Comparison of ENCODE assay signal across 26 cellular contexts in the genomic region with DNA sequence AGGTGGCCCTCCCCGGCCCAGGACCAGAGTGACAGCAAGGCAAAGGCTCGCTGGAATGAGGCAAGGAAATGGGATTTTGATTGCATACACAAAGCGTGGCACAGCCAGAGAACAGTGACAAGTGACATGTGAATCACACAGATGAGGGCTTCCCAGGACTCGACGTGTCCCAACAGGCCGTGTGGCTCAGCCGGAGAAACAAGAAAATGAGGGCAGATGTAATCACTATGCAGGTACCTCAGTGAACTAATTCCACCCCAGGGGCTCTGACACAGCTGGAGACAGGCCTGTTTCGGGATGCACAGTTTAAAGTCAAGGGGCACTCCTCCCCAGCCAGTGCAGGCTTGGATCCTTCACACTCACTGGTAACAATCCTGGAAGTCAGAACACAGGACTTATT.
A peak's percentile ranks its signal among the peaks of the same experiment; 100 is the strongest.
DNase-seq lines count a peak whose midpoint lies in the region; ATAC-seq, FAIRE-seq and TF ChIP-seq lines count a peak whose summit lies in the region.
"Had no signal": no experiment of that assay in that cellular context is flagged by ENCODE, and none has a peak within 500 bp of the region (broad histone marks: within the 10 kb centered on the region; RNA-seq: fewer than 3 reads in every experiment).

No MANE protein-coding gene starts in this region.

- no peak overlapping the region for H3K4me3 Mint-ChIP-seq in natural killer cell
- H3K4me3 Mint-ChIP-seq in activated CD4-positive, alpha-beta memory T cell treated with anti-CD3 and anti-CD28 coated beads, Interleukin-2, amount 10 ng/mL, durations not matched to agents 7 days and 5 days, result no peak overlapping the region
- H3K4me3 Mint-ChIP-seq: activated naive CD4-positive, alpha-beta T cell treated with anti-CD3 and anti-CD28 coated beads, Interleukin-2, amount 10 ng/mL, durations not matched to agents 7 days and 5 days; activated T-helper 17 cell treated with anti-CD3 and anti-CD28 coated beads, Interleukin-2, amount 50 U/mL, for 72 hours; CD8-positive, alpha-beta memory T cell; IgD-negative memory B cell; naive B cell; stimulated activated memory B cell treated with anti-CD40 and anti-IgM and Interleukin-4, amounts not matched to agents 10 μg/mL and 1 μg/mL and 100 μg/mL, for 72 hours had no signal

- no peaks in the 10 kb centered on the region for H3K9me1 ChIP-seq in keratinocyte (ENCODE audit: control insufficient read depth, extremely low read depth, insufficient read depth, low read length)

- TF ChIP-seq POLR2A in GM12891 (IDR thresholded peaks at IDR 0.05; ENCODE audit: low read depth, low read length), result no peak

- H3K36me3 ChIP-seq in mammary epithelial cell (ENCODE audit: insufficient read depth, low read length) (no peaks in the 10 kb centered on the region), keratinocyte (ENCODE audit: control insufficient read depth in 2 of 2, extremely low read depth in 1 of 2, insufficient read depth in 2 of 2, low read length in 2 of 2) (no peaks in the 10 kb centered on the region)
- H3K36me3 ChIP-seq: adrenal gland, HAP-1, SJSA1 had no signal

- H3K27ac ChIP-seq in mammary epithelial cell (ENCODE audit: insufficient read depth, low read depth, low read length) (no peak overlapping the region), keratinocyte (ENCODE audit: control insufficient read depth, insufficient read depth, low read length) (no peak overlapping the region), skin epidermis (peak overlapping the region in 13 of 21 experiments; percentile 1 to 78 (median 47))
- H3K27ac ChIP-seq: adrenal gland, SJSA1, VCaP had no signal

- DNase-seq in GM12891 (ENCODE audit: insufficient read length, low spot score) (no peak), mammary epithelial cell (peak; percentile 4), keratinocyte (ENCODE audit: low read depth, low spot score) (peak; percentile 5), natural killer cell (no peak), head of caudate nucleus (no peak)
- DNase-seq in activated CD4-positive, alpha-beta memory T cell treated with anti-CD3 and anti-CD28 coated beads, Interleukin-2, amount 10 ng/mL, durations not matched to agents 7 days and 5 days, result no peak
- DNase-seq: activated CD4-positive, alpha-beta T cell treated with anti-CD3 and anti-CD28 coated beads for 4 hours; activated naive CD4-positive, alpha-beta T cell treated with anti-CD3 and anti-CD28 coated beads, Interleukin-2, amount 10 ng/mL, durations not matched to agents 7 days and 5 days; adrenal gland; CD8-positive, alpha-beta memory T cell; DMS 273 treated with DMSO at 0.1 percent for 48 hours; left ventricle myocardium superior; midbrain; naive B cell; NCI-H1694; NCI-H774; nucleus accumbens; T1000 had no signal

- H2AFZ ChIP-seq in mammary epithelial cell (ENCODE audit: low read depth, low read length) (no peak overlapping the region), keratinocyte (ENCODE audit: control insufficient read depth, low read length) (no peak overlapping the region)

- H3K4me3 ChIP-seq in mammary epithelial cell (replicated peaks in 1 of 3; ENCODE audit: insufficient read depth in 1 of 3, low read depth in 2 of 3, low read length in 3 of 3) (no peak overlapping the region), keratinocyte (ENCODE audit: control insufficient read depth in 2 of 3, extremely low read depth in 1 of 3, insufficient read depth in 2 of 3, low read depth in 1 of 3, low read length in 3 of 3) (no peak overlapping the region), skin epidermis (no peak overlapping the region)
- H3K4me3 ChIP-seq: adrenal gland, HAP-1, SJSA1 had no signal

- H3K79me2 ChIP-seq in mammary epithelial cell (ENCODE audit: insufficient read depth, low read length) (no peaks in the 10 kb centered on the region), keratinocyte (ENCODE audit: control insufficient read depth, insufficient read depth, low read length) (no peaks in the 10 kb centered on the region)

- H3K9ac ChIP-seq in mammary epithelial cell (ENCODE audit: insufficient read depth, low read length) (no peak overlapping the region), keratinocyte (ENCODE audit: control insufficient read depth, extremely low read depth, insufficient read depth, low read length) (no peak overlapping the region)

- H4K20me1 ChIP-seq in mammary epithelial cell (ENCODE audit: insufficient read depth, low read length), result no peaks in the 10 kb centered on the region
- no peaks in the 10 kb centered on the region for H4K20me1 ChIP-seq in keratinocyte (ENCODE audit: control insufficient read depth, extremely low read depth, insufficient read depth, low read length)

- intact Hi-C loops in mammary epithelial cell (cut with micrococcal nuclease), result no loop called here
- intact Hi-C loops in natural killer cell (cut with micrococcal nuclease), result no loop called here
- intact Hi-C loops in head of caudate nucleus (cut with DNase I), result no loop called here

- H3K4me1 ChIP-seq in mammary epithelial cell (ENCODE audit: insufficient read depth, low read length) (peaks cover 2% of the 10 kb centered on the region), keratinocyte (ENCODE audit: control insufficient read depth, extremely low read depth, insufficient read depth, low read length) (peaks cover 9% of the 10 kb centered on the region)
- H3K4me1 ChIP-seq: HAP-1, SJSA1 had no signal

- CTCF ChIA-PET in mammary epithelial cell (lab: Charles Lee; ENCODE audit: low non-redundant PET), result no interaction called here
- CTCF ChIA-PET in activated CD4-positive, alpha-beta memory T cell treated with anti-CD3 and anti-CD28 coated beads, Interleukin-2, amount 10 ng/mL, durations not matched to agents 7 days and 5 days (lab: Charles Lee), result no interaction called here

- no peaks in the 10 kb centered on the region for H3K36me3 Mint-ChIP-seq in natural killer cell
- H3K36me3 Mint-ChIP-seq in activated CD4-positive, alpha-beta memory T cell treated with anti-CD3 and anti-CD28 coated beads, Interleukin-2, amount 10 ng/mL, durations not matched to agents 7 days and 5 days (ENCODE audit: low read depth), result no peaks in the 10 kb centered on the region
- H3K36me3 Mint-ChIP-seq: activated naive CD4-positive, alpha-beta T cell treated with anti-CD3 and anti-CD28 coated beads, Interleukin-2, amount 10 ng/mL, durations not matched to agents 7 days and 5 days; CD8-positive, alpha-beta memory T cell; stimulated activated memory B cell treated with anti-CD40 and anti-IgM and Interleukin-4, amounts not matched to agents 10 μg/mL and 1 μg/mL and 100 μg/mL, for 72 hours had no signal

- ATAC-seq in natural killer cell, result no peak
- ATAC-seq: activated T-helper 17 cell treated with anti-CD3 and anti-CD28 coated beads, Interleukin-2, amount 50 U/mL, for 72 hours; left ventricle myocardium superior; stimulated activated memory B cell treated with anti-CD40 and anti-IgM and Interleukin-4, amounts not matched to agents 10 μg/mL and 1 μg/mL and 100 μg/mL, for 72 hours had no signal

- POLR2A ChIA-PET in activated CD4-positive, alpha-beta memory T cell treated with anti-CD3 and anti-CD28 coated beads, Interleukin-2, amount 10 ng/mL, durations not matched to agents 7 days and 5 days (lab: Charles Lee), result no interaction called here

- dilution Hi-C loops in mammary epithelial cell (cut with HindIII; ENCODE audit: low sequenced_read_pairs), result no loop called here
- dilution Hi-C loops in keratinocyte (cut with MboI; ENCODE audit: extremely low pct_ligation_motif_present, low sequenced_read_pairs), result no loop called here

- FAIRE-seq in GM12891 (lab: Jason Lieb, UNC) (peak; percentile 5), keratinocyte (lab: Jason Lieb, UNC) (peak; percentile 32)
- FAIRE-seq: islet of Langerhans had no signal

- in situ Hi-C loops in mammary epithelial cell (cut with MboI; ENCODE audit: low sequenced_read_pairs in 2 of 2), result no loop called here

- no peak overlapping the region for H3K27ac Mint-ChIP-seq in natural killer cell
- H3K27ac Mint-ChIP-seq in activated CD4-positive, alpha-beta memory T cell treated with anti-CD3 and anti-CD28 coated beads, Interleukin-2, amount 10 ng/mL, durations not matched to agents 7 days and 5 days, result no peak overlapping the region
- H3K27ac Mint-ChIP-seq: activated naive CD4-positive, alpha-beta T cell treated with anti-CD3 and anti-CD28 coated beads, Interleukin-2, amount 10 ng/mL, durations not matched to agents 7 days and 5 days; activated T-helper 17 cell treated with anti-CD3 and anti-CD28 coated beads, Interleukin-2, amount 50 U/mL, for 72 hours; stimulated activated memory B cell treated with anti-CD40 and anti-IgM and Interleukin-4, amounts not matched to agents 10 μg/mL and 1 μg/mL and 100 μg/mL, for 72 hours had no signal

- TF ChIP-seq CTCF in mammary epithelial cell (conservative IDR thresholded peaks at IDR 0.05 in 1 of 2, IDR thresholded peaks at IDR 0.05 in 1 of 2; ENCODE audit: extremely low read depth in 1 of 2, insufficient read depth in 1 of 2, low read depth in 1 of 2, low read length in 2 of 2), result no peak
- TF ChIP-seq CTCF in keratinocyte (optimal IDR thresholded peaks at IDR 0.05 in 1 of 3, IDR thresholded peaks at IDR 0.05 in 1 of 3, conservative IDR thresholded peaks at IDR 0.05 in 1 of 3; ENCODE audit: extremely low read depth in 1 of 3, insufficient read depth in 2 of 3, low read length in 3 of 3), result no peak
- no peak for TF ChIP-seq CTCF in natural killer cell (IDR thresholded peaks at IDR 0.05)

- peaks cover 45 to 50% of the 10 kb centered on the region in 2 donors for H3K4me1 Mint-ChIP-seq in natural killer cell
- H3K4me1 Mint-ChIP-seq in activated CD4-positive, alpha-beta memory T cell treated with anti-CD3 and anti-CD28 coated beads, Interleukin-2, amount 10 ng/mL, durations not matched to agents 7 days and 5 days, result peaks cover 4% of the 10 kb centered on the region
- H3K4me1 Mint-ChIP-seq: activated naive CD4-positive, alpha-beta T cell treated with anti-CD3 and anti-CD28 coated beads, Interleukin-2, amount 10 ng/mL, durations not matched to agents 7 days and 5 days; activated T-helper 17 cell treated with anti-CD3 and anti-CD28 coated beads, Interleukin-2, amount 50 U/mL, for 72 hours; stimulated activated memory B cell treated with anti-CD40 and anti-IgM and Interleukin-4, amounts not matched to agents 10 μg/mL and 1 μg/mL and 100 μg/mL, for 72 hours had no signal

- no peaks in the 10 kb centered on the region for H3K27me3 Mint-ChIP-seq in natural killer cell (ENCODE audit: low read depth in 2 of 2)
- no peaks in the 10 kb centered on the region for H3K27me3 Mint-ChIP-seq in activated CD4-positive, alpha-beta memory T cell treated with anti-CD3 and anti-CD28 coated beads, Interleukin-2, amount 10 ng/mL, durations not matched to agents 7 days and 5 days
- H3K27me3 Mint-ChIP-seq: activated naive CD4-positive, alpha-beta T cell treated with anti-CD3 and anti-CD28 coated beads, Interleukin-2, amount 10 ng/mL, durations not matched to agents 7 days and 5 days had no signal

- H3K9me3 Mint-ChIP-seq in natural killer cell, result peaks cover 0 to 4% of the 10 kb centered on the region in 2 donors
- H3K9me3 Mint-ChIP-seq in activated CD4-positive, alpha-beta memory T cell treated with anti-CD3 and anti-CD28 coated beads, Interleukin-2, amount 10 ng/mL, durations not matched to agents 7 days and 5 days, result no peaks in the 10 kb centered on the region

- 18% methylated on average over 8 of the region's 8 CpGs for WGBS in mammary epithelial cell (ENCODE audit: low coverage, missing lambda C conversion rate)

- H3K9me3 ChIP-seq in mammary epithelial cell (replicated peaks; ENCODE audit: insufficient read depth, low read length) (peaks cover 12% of the 10 kb centered on the region), keratinocyte (ENCODE audit: control insufficient read depth, low read depth, low read length) (no peaks in the 10 kb centered on the region)
- H3K9me3 ChIP-seq: adrenal gland, HAP-1, SJSA1 had no signal

- H3K4me2 ChIP-seq in mammary epithelial cell (ENCODE audit: insufficient read depth, low read depth, low read length) (no peak overlapping the region), keratinocyte (ENCODE audit: control insufficient read depth, extremely low read depth, insufficient read depth, low read depth, low read length) (peak overlapping the region; percentile 17)

- H3K27me3 ChIP-seq in mammary epithelial cell (ENCODE audit: insufficient read depth, low read length) (no peaks in the 10 kb centered on the region), keratinocyte (ENCODE audit: control insufficient read depth, extremely low read depth, insufficient read depth, low read length) (peaks cover 4% of the 10 kb centered on the region)
- H3K27me3 ChIP-seq: adrenal gland, SJSA1 had no signal

- BruUV-seq in mammary epithelial cell (replicated peaks; lab: Mats Ljungman, UMichigan), result no TSS peak

Comparison
In these comparisons a context has a peak if more than half of its experiments do, and no peak if none do; other contexts are left out.
1. DNase-seq: peak in mammary epithelial cell (single experiment) and keratinocyte (single experiment); none in GM12891 (single experiment), natural killer cell (single experiment), activated CD4-positive, alpha-beta memory T cell treated with anti-CD3 and anti-CD28 coated beads, Interleukin-2, amount 10 ng/mL, durations not matched to agents 7 days and 5 days (single experiment) and head of caudate nucleus (0 of 42).
2. H3K27ac ChIP-seq: peak in skin epidermis (13 of 21); none in mammary epithelial cell (single experiment) and keratinocyte (single experiment).